Comparison of ENCODE assay signal across 20 cellular contexts in genomic region chr2:169916623-169917022, GRCh38.
"Had no signal": no experiment of that assay in that cellular context is flagged by ENCODE, and none has a peak within 500 bp of the region (broad histone marks: within the 10 kb centered on the region; RNA-seq: fewer than 3 reads in every experiment).

No MANE protein-coding gene starts in this region.

- H3K27me3 Mint-ChIP-seq: naive B cell had no signal

- H3K27me3 ChIP-seq: hepatocyte, stomach, transverse colon had no signal

- H2AFZ ChIP-seq: hepatocyte had no signal

- H3K4me1 ChIP-seq: left ventricle myocardium inferior, lower lobe of right lung, stomach, transverse colon had no signal

- H3K4me3 ChIP-seq: hepatocyte, left ventricle myocardium inferior, lower lobe of right lung, stomach, thoracic aorta, transverse colon had no signal

- H3K9me3 Mint-ChIP-seq: naive B cell, nephron had no signal

- H3K27ac ChIP-seq: hepatocyte, left ventricle myocardium inferior, lower lobe of right lung, stomach, thoracic aorta, transverse colon had no signal

- H3K4me2 ChIP-seq: hepatocyte had no signal

- H3K4me3 Mint-ChIP-seq: naive B cell, nephron had no signal

- H3K4me1 Mint-ChIP-seq: nephron had no signal

- H3K27ac Mint-ChIP-seq: nephron had no signal

- H3K9me3 ChIP-seq: left ventricle myocardium inferior, lower lobe of right lung, stomach, thoracic aorta, transverse colon had no signal

- ATAC-seq: left cardiac atrium, lower lobe of right lung, right cardiac atrium had no signal

- DNase-seq: erythroblast; foreskin melanocyte; head of caudate nucleus; kidney; left cardiac atrium; left ventricle myocardium inferior; lower lobe of right lung; mesendoderm; naive B cell; posterior cingulate gyrus; right cardiac atrium; small intestine; stimulated activated CD4-positive, alpha-beta T cell treated with anti-CD3 and anti-CD28 coated beads, Interleukin-12 subunit alpha, Interleukin-12 subunit beta, amount 100 ng/mL, for 4 hours; stimulated activated naive CD4-positive, alpha-beta T cell; stomach; substantia nigra; transverse colon had no signal
